Comparison of ENCODE assay signal across 27 cellular contexts in genomic region chr17:36890398-36891190, GRCh38. TPM values are rescaled to one million over a fixed set of nuclear protein-coding genes. Genes with fewer than 3 reads are reported as not detected.
"Had no signal": no experiment of that assay in that cellular context is flagged by ENCODE, and none has a peak within 500 bp of the region (broad histone marks: within the 10 kb centered on the region; RNA-seq: fewer than 3 reads in every experiment).

No MANE protein-coding gene starts in this region.

- H3K4me3 Mint-ChIP-seq: activated CD8-positive, alpha-beta T cell treated with anti-CD3 and anti-CD28 coated beads, Interleukin-2, amount 10 ng/mL, durations not matched to agents 7 days and 5 days; activated naive CD8-positive, alpha-beta T cell treated with anti-CD3 and anti-CD28 coated beads, Interleukin-2, amount 10 ng/mL, durations not matched to agents 7 days and 5 days; T-helper 17 cell; WTC11 had no signal

- H3K36me3 Mint-ChIP-seq: activated naive CD8-positive, alpha-beta T cell treated with anti-CD3 and anti-CD28 coated beads, Interleukin-2, amount 10 ng/mL, durations not matched to agents 7 days and 5 days; WTC11 had no signal

- ATAC-seq: activated CD8-positive, alpha-beta T cell treated with anti-CD3 and anti-CD28 coated beads, Interleukin-2, amount 10 ng/mL, durations not matched to agents 7 days and 5 days; T-helper 17 cell; WTC11 had no signal

- H3K4me3 ChIP-seq: adrenal gland, breast epithelium, SJSA1 had no signal

- H3K4me1 ChIP-seq: adrenal gland, breast epithelium, SJSA1 had no signal

- H3K27ac Mint-ChIP-seq: activated CD8-positive, alpha-beta T cell treated with anti-CD3 and anti-CD28 coated beads, Interleukin-2, amount 10 ng/mL, durations not matched to agents 7 days and 5 days; activated naive CD8-positive, alpha-beta T cell treated with anti-CD3 and anti-CD28 coated beads, Interleukin-2, amount 10 ng/mL, durations not matched to agents 7 days and 5 days; T-helper 17 cell; WTC11 had no signal

- H3K4me1 Mint-ChIP-seq: activated naive CD8-positive, alpha-beta T cell treated with anti-CD3 and anti-CD28 coated beads, Interleukin-2, amount 10 ng/mL, durations not matched to agents 7 days and 5 days; T-helper 17 cell had no signal

- H3K9me3 Mint-ChIP-seq: activated naive CD8-positive, alpha-beta T cell treated with anti-CD3 and anti-CD28 coated beads, Interleukin-2, amount 10 ng/mL, durations not matched to agents 7 days and 5 days; WTC11 had no signal

- H3K27ac ChIP-seq: adrenal gland, breast epithelium, SJSA1 had no signal

- H3K9me3 ChIP-seq: adrenal gland, breast epithelium, SJSA1 had no signal

- H3K36me3 ChIP-seq: adrenal gland, breast epithelium, SJSA1 had no signal

- DNase-seq: activated CD4-positive, alpha-beta T cell treated with anti-CD3 and anti-CD28 coated beads for 48 hours; activated CD4-positive, alpha-beta T cell treated with anti-CD3 and anti-CD28 coated beads, Interleukin-2, amount 50 U/mL, for 4 hours; activated CD4-positive, CD25-positive, alpha-beta regulatory T cell treated with anti-CD3 and anti-CD28 coated beads, Interleukin-2, amount 50 U/mL, for 72 hours; activated CD8-positive, alpha-beta memory T cell treated with anti-CD3 and anti-CD28 coated beads, Interleukin-2, amount 50 U/mL, for 48 hours; activated CD8-positive, alpha-beta T cell treated with anti-CD3 and anti-CD28 coated beads, Interleukin-2, amount 10 ng/mL, durations not matched to agents 7 days and 5 days; activated naive CD4-positive, alpha-beta T cell treated with anti-CD3 and anti-CD28 coated beads, Interleukin-2, amount 50 U/mL, for 16 hours; activated naive CD8-positive, alpha-beta T cell treated with anti-CD3 and anti-CD28 coated beads, Interleukin-2, amount 10 ng/mL, durations not matched to agents 7 days and 5 days; activated T-cell treated with anti-CD3 and anti-CD28 coated beads, Interleukin-2, amount 50 U/mL, for 1 hour; adrenal gland; anterior cingulate cortex; caudate nucleus; Karpas-422; MM.1S; NCI-H1105; NCI-H1436; NCI-H187 treated with DMSO at 0.1 percent for 48 hours; NCI-H2081 treated with DMSO at 0.1 percent for 48 hours; NCI-H226; NCI-H526 treated with DMSO at 0.1 percent for 48 hours; NK-92 treated with Interleukin-12 subunit alpha and Interleukin-12 subunit beta, amount 100 ng/mL, for 24 hours; SHP77; T-helper 17 cell; T-helper 9 cell had no signal

RNA-seq across cellular contexts. Expression of gene LHX1, which starts 46.7 kb away (rescaled TPM):
- total RNA-seq: activated CD8-positive, alpha-beta T cell treated with anti-CD3 and anti-CD28 coated beads, Interleukin-2, amount 10 ng/mL, durations not matched to agents 7 days and 5 days; activated naive CD8-positive, alpha-beta T cell treated with anti-CD3 and anti-CD28 coated beads, Interleukin-2, amount 10 ng/mL, durations not matched to agents 7 days and 5 days; adrenal gland; breast epithelium; chondrocyte; SJSA1; T-helper 17 cell had no signal
- polyA plus RNA-seq: adrenal gland had no signal
